Comparison of ENCODE assay signal across 1 cellular context in the genomic region with DNA sequence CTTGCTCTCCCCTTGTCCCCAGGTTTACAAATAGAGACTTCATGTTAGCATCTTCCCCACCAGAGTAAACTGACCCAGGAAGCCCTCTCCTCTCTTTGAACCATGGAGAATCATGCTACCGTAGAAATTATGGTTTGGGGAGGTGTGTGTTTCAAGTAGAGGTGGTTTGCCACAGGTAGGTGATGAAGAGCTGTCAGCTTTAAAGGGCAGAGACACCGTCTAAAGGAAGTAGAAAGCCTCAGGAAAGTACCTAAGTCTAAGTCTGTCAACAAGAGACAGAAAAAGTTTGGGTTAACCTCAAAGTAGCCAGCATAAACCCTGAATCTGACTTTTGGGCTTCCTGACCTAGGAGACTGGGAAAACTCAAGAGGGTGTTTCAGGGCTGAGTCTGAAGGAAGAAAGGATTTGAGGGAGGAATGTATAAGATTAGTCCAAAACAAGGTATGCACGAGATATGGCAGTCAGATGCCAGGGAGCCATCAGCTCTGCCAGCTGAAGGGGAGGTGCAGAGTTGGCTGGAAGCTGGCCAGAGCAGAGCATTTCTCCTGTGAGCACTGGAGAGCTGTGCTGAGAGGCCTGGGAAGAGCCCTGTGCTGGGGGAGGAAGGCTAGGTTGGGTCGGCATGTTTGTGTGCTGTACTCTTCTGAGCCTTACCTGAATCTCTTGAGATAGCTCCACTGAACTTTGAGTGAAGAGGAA.
A peak's percentile ranks its signal among the peaks of the same experiment; 100 is the strongest.
TF ChIP-seq lines count a peak whose summit lies in the region.

No MANE protein-coding gene starts in this region.

TF ChIP-seq in SK-N-SH, 30 proteins besides CTCF, POLR2A, EP300 and RAD21 (continued from another document):
- TF ChIP-seq, protein P1, sequence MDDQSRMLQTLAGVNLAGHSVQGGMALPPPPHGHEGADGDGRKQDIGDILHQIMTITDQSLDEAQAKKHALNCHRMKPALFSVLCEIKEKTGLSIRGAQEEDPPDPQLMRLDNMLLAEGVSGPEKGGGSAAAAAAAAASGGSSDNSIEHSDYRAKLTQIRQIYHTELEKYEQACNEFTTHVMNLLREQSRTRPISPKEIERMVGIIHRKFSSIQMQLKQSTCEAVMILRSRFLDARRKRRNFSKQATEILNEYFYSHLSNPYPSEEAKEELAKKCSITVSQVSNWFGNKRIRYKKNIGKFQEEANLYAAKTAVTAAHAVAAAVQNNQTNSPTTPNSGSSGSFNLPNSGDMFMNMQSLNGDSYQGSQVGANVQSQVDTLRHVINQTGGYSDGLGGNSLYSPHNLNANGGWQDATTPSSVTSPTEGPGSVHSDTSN (IDR thresholded peaks at IDR 0.05) = peak; percentile 54
- no peak for TF ChIP-seq MEF2A (IDR thresholded peaks at IDR 0.05; ENCODE audit: borderline replicate concordance, low read depth)
TF ChIP-seq in SK-N-SH: peak in this region for 7.
